1 cellular context compared by ENCODE assay signal in the genomic region with DNA sequence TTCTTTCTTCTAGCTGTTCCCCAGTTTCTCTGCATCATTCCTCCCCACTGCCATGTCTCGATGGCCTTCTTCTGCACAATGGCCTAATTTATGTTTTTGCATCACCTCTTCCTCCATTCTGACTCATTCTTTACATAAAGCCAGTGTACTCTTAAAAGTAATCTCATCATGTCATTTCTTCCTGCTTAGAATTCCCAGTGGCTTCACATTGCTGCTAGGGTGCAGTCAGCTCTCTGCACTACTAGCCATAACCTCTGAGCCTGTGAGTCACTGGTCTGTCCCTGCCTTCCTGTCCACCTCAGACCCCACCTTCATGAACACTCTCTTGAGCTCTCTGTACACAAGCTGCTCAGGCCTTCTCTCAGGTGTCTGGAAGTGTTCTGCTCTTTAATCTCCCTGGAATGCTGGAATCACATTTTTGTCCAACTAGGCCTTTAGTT.
TF ChIP-seq lines count a peak whose summit lies in the region.

No MANE protein-coding gene starts in this region.

TF ChIP-seq in HepG2, 621 proteins besides CTCF, POLR2A, EP300 and RAD21 (continued from another document and continues in another):
- TF ChIP-seq, protein P1, sequence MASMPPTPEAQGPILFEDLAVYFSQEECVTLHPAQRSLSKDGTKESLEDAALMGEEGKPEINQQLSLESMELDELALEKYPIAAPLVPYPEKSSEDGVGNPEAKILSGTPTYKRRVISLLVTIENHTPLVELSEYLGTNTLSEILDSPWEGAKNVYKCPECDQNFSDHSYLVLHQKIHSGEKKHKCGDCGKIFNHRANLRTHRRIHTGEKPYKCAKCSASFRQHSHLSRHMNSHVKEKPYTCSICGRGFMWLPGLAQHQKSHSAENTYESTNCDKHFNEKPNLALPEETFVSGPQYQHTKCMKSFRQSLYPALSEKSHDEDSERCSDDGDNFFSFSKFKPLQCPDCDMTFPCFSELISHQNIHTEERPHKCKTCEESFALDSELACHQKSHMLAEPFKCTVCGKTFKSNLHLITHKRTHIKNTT (CRISPR knock-in tag; IDR thresholded peaks at IDR 0.05) = no peak
- TF ChIP-seq TEAD2 (CRISPR knock-in tag; IDR thresholded peaks at IDR 0.05) (no peak), MXI1 (IDR thresholded peaks at IDR 0.05; ENCODE audit: borderline replicate concordance, low read depth, low read length) (no peak), ZNF180 (CRISPR knock-in tag; IDR thresholded peaks at IDR 0.05; ENCODE audit: borderline replicate concordance, low read depth) (no peak), MTF2 (CRISPR knock-in tag; IDR thresholded peaks at IDR 0.05; ENCODE audit: borderline replicate concordance) (no peak), SIN3A (IDR thresholded peaks at IDR 0.05; ENCODE audit: borderline replicate concordance, low read depth, low read length) (peak; percentile 28; the same call in 1 of the 2 replicates), ZBTB7B (CRISPR knock-in tag; IDR thresholded peaks at IDR 0.05) (no peak), ZNF570 (CRISPR knock-in tag; IDR thresholded peaks at IDR 0.05; ENCODE audit: borderline replicate concordance) (no peak), ZFP82 (CRISPR knock-in tag; IDR thresholded peaks at IDR 0.05; ENCODE audit: borderline replicate concordance) (no peak), ZNF841 (CRISPR knock-in tag; IDR thresholded peaks at IDR 0.05; ENCODE audit: borderline replicate concordance) (no peak), ZNF562 (CRISPR knock-in tag; IDR thresholded peaks at IDR 0.05; ENCODE audit: borderline replicate concordance) (no peak), ZNF225 (CRISPR knock-in tag; IDR thresholded peaks at IDR 0.05) (no peak), CBFB (CRISPR knock-in tag; IDR thresholded peaks at IDR 0.05) (no peak), CENPT (CRISPR knock-in tag; IDR thresholded peaks at IDR 0.05; ENCODE audit: low read depth) (no peak), EEA1 (CRISPR knock-in tag; IDR thresholded peaks at IDR 0.05; ENCODE audit: borderline replicate concordance) (no peak), JDP2 (CRISPR knock-in tag; IDR thresholded peaks at IDR 0.05; ENCODE audit: borderline replicate concordance) (no peak), REPIN1 (CRISPR knock-in tag; IDR thresholded peaks at IDR 0.05; ENCODE audit: borderline replicate concordance, low read depth) (no peak), ZNF768 (CRISPR knock-in tag; IDR thresholded peaks at IDR 0.05) (no peak), ZNF850 (CRISPR knock-in tag; conservative IDR thresholded peaks at IDR 0.05) (no peak), KAT8 (CRISPR knock-in tag; IDR thresholded peaks at IDR 0.05) (peak; percentile 52; the same call in 1 of the 2 replicates), ZNF737 (CRISPR knock-in tag; IDR thresholded peaks at IDR 0.05; ENCODE audit: borderline replicate concordance) (no peak), SAFB2 (CRISPR knock-in tag; IDR thresholded peaks at IDR 0.05; ENCODE audit: borderline replicate concordance, low read depth) (no peak; the same call in 1 of the 2 replicates), PHB2 (IDR thresholded peaks at IDR 0.05; ENCODE audit: partially characterized antibody) (no peak), TSC22D2 (CRISPR knock-in tag; IDR thresholded peaks at IDR 0.05; ENCODE audit: borderline replicate concordance) (no peak), HOXA3 (CRISPR knock-in tag; IDR thresholded peaks at IDR 0.05) (peak; percentile 34; the same call in 1 of the 2 replicates), ASH2L (IDR thresholded peaks at IDR 0.05; ENCODE audit: insufficient read length, low read depth, low read length) (peak; percentile 54), ZNF816 (CRISPR knock-in tag; IDR thresholded peaks at IDR 0.05; ENCODE audit: borderline replicate concordance) (no peak), MAZ (IDR thresholded peaks at IDR 0.05; ENCODE audit: borderline replicate concordance, low read depth, low read length) (no peak), MAZ (CRISPR knock-in tag; IDR thresholded peaks at IDR 0.05; ENCODE audit: low read depth) (no peak), SALL2 (CRISPR knock-in tag; IDR thresholded peaks at IDR 0.05) (no peak), ZNF557 (CRISPR knock-in tag; IDR thresholded peaks at IDR 0.05) (no peak), HNF4G (IDR thresholded peaks at IDR 0.05; ENCODE audit: borderline replicate concordance, low read depth, low read length) (no peak), HNF4G (CRISPR knock-in tag; IDR thresholded peaks at IDR 0.05; ENCODE audit: borderline replicate concordance, low read depth) (no peak)
- TF ChIP-seq, protein P2, sequence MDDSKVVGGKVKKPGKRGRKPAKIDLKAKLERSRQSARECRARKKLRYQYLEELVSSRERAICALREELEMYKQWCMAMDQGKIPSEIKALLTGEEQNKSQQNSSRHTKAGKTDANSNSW (CRISPR knock-in tag; IDR thresholded peaks at IDR 0.05; ENCODE audit: borderline replicate concordance) = no peak
- TF ChIP-seq, protein P3, sequence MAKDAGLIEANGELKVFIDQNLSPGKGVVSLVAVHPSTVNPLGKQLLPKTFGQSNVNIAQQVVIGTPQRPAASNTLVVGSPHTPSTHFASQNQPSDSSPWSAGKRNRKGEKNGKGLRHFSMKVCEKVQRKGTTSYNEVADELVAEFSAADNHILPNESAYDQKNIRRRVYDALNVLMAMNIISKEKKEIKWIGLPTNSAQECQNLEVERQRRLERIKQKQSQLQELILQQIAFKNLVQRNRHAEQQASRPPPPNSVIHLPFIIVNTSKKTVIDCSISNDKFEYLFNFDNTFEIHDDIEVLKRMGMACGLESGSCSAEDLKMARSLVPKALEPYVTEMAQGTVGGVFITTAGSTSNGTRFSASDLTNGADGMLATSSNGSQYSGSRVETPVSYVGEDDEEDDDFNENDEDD (CRISPR knock-in tag; IDR thresholded peaks at IDR 0.05; ENCODE audit: borderline replicate concordance) = no peak
- TF ChIP-seq, protein P4, sequence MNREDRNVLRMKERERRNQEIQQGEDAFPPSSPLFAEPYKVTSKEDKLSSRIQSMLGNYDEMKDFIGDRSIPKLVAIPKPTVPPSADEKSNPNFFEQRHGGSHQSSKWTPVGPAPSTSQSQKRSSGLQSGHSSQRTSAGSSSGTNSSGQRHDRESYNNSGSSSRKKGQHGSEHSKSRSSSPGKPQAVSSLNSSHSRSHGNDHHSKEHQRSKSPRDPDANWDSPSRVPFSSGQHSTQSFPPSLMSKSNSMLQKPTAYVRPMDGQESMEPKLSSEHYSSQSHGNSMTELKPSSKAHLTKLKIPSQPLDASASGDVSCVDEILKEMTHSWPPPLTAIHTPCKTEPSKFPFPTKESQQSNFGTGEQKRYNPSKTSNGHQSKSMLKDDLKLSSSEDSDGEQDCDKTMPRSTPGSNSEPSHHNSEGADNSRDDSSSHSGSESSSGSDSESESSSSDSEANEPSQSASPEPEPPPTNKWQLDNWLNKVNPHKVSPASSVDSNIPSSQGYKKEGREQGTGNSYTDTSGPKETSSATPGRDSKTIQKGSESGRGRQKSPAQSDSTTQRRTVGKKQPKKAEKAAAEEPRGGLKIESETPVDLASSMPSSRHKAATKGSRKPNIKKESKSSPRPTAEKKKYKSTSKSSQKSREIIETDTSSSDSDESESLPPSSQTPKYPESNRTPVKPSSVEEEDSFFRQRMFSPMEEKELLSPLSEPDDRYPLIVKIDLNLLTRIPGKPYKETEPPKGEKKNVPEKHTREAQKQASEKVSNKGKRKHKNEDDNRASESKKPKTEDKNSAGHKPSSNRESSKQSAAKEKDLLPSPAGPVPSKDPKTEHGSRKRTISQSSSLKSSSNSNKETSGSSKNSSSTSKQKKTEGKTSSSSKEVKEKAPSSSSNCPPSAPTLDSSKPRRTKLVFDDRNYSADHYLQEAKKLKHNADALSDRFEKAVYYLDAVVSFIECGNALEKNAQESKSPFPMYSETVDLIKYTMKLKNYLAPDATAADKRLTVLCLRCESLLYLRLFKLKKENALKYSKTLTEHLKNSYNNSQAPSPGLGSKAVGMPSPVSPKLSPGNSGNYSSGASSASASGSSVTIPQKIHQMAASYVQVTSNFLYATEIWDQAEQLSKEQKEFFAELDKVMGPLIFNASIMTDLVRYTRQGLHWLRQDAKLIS (CRISPR knock-in tag; IDR thresholded peaks at IDR 0.05) = no peak
- TF ChIP-seq, protein P5, sequence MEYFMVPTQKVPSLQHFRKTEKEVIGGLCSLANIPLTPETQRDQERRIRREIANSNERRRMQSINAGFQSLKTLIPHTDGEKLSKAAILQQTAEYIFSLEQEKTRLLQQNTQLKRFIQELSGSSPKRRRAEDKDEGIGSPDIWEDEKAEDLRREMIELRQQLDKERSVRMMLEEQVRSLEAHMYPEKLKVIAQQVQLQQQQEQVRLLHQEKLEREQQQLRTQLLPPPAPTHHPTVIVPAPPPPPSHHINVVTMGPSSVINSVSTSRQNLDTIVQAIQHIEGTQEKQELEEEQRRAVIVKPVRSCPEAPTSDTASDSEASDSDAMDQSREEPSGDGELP (IDR thresholded peaks at IDR 0.05; ENCODE audit: borderline replicate concordance, low read depth) = peak; percentile 37; the same call in 1 of the 2 replicates
- TF ChIP-seq, protein P6, sequence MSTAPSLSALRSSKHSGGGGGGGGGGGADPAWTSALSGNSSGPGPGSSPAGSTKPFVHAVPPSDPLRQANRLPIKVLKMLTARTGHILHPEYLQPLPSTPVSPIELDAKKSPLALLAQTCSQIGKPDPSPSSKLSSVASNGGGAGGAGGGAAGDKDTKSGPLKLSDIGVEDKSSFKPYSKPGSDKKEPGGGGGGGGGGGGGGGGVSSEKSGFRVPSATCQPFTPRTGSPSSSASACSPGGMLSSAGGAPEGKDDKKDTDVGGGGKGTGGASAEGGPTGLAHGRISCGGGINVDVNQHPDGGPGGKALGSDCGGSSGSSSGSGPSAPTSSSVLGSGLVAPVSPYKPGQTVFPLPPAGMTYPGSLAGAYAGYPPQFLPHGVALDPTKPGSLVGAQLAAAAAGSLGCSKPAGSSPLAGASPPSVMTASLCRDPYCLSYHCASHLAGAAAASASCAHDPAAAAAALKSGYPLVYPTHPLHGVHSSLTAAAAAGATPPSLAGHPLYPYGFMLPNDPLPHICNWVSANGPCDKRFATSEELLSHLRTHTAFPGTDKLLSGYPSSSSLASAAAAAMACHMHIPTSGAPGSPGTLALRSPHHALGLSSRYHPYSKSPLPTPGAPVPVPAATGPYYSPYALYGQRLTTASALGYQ (CRISPR knock-in tag; IDR thresholded peaks at IDR 0.05) = no peak
- TF ChIP-seq, protein P7, sequence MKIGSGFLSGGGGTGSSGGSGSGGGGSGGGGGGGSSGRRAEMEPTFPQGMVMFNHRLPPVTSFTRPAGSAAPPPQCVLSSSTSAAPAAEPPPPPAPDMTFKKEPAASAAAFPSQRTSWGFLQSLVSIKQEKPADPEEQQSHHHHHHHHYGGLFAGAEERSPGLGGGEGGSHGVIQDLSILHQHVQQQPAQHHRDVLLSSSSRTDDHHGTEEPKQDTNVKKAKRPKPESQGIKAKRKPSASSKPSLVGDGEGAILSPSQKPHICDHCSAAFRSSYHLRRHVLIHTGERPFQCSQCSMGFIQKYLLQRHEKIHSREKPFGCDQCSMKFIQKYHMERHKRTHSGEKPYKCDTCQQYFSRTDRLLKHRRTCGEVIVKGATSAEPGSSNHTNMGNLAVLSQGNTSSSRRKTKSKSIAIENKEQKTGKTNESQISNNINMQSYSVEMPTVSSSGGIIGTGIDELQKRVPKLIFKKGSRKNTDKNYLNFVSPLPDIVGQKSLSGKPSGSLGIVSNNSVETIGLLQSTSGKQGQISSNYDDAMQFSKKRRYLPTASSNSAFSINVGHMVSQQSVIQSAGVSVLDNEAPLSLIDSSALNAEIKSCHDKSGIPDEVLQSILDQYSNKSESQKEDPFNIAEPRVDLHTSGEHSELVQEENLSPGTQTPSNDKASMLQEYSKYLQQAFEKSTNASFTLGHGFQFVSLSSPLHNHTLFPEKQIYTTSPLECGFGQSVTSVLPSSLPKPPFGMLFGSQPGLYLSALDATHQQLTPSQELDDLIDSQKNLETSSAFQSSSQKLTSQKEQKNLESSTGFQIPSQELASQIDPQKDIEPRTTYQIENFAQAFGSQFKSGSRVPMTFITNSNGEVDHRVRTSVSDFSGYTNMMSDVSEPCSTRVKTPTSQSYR (CRISPR knock-in tag; IDR thresholded peaks at IDR 0.05; ENCODE audit: borderline replicate concordance) = no peak
- TF ChIP-seq, protein P8, sequence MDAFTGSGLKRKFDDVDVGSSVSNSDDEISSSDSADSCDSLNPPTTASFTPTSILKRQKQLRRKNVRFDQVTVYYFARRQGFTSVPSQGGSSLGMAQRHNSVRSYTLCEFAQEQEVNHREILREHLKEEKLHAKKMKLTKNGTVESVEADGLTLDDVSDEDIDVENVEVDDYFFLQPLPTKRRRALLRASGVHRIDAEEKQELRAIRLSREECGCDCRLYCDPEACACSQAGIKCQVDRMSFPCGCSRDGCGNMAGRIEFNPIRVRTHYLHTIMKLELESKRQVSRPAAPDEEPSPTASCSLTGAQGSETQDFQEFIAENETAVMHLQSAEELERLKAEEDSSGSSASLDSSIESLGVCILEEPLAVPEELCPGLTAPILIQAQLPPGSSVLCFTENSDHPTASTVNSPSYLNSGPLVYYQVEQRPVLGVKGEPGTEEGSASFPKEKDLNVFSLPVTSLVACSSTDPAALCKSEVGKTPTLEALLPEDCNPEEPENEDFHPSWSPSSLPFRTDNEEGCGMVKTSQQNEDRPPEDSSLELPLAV (CRISPR knock-in tag; conservative IDR thresholded peaks at IDR 0.05; ENCODE audit: low read depth) = no peak
- TF ChIP-seq, protein P9, sequence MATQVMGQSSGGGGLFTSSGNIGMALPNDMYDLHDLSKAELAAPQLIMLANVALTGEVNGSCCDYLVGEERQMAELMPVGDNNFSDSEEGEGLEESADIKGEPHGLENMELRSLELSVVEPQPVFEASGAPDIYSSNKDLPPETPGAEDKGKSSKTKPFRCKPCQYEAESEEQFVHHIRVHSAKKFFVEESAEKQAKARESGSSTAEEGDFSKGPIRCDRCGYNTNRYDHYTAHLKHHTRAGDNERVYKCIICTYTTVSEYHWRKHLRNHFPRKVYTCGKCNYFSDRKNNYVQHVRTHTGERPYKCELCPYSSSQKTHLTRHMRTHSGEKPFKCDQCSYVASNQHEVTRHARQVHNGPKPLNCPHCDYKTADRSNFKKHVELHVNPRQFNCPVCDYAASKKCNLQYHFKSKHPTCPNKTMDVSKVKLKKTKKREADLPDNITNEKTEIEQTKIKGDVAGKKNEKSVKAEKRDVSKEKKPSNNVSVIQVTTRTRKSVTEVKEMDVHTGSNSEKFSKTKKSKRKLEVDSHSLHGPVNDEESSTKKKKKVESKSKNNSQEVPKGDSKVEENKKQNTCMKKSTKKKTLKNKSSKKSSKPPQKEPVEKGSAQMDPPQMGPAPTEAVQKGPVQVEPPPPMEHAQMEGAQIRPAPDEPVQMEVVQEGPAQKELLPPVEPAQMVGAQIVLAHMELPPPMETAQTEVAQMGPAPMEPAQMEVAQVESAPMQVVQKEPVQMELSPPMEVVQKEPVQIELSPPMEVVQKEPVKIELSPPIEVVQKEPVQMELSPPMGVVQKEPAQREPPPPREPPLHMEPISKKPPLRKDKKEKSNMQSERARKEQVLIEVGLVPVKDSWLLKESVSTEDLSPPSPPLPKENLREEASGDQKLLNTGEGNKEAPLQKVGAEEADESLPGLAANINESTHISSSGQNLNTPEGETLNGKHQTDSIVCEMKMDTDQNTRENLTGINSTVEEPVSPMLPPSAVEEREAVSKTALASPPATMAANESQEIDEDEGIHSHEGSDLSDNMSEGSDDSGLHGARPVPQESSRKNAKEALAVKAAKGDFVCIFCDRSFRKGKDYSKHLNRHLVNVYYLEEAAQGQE (IDR thresholded peaks at IDR 0.05; ENCODE audit: borderline replicate concordance in 1 of 2, low read depth in 1 of 2, low read length in 2 of 2) = no peak
- TF ChIP-seq, protein P10, sequence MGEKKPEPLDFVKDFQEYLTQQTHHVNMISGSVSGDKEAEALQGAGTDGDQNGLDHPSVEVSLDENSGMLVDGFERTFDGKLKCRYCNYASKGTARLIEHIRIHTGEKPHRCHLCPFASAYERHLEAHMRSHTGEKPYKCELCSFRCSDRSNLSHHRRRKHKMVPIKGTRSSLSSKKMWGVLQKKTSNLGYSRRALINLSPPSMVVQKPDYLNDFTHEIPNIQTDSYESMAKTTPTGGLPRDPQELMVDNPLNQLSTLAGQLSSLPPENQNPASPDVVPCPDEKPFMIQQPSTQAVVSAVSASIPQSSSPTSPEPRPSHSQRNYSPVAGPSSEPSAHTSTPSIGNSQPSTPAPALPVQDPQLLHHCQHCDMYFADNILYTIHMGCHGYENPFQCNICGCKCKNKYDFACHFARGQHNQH (CRISPR knock-in tag; IDR thresholded peaks at IDR 0.05) = 0 out of 2 replicates have a peak, but pooled peaks have one; percentile 37
